ENCODE assay signal across 13 cellular contexts in genomic region chr11:35293034-35293433, GRCh38.
DNase-seq lines count a peak whose midpoint lies in the region; ATAC-seq and TF ChIP-seq lines count a peak whose summit lies in the region.
"Had no signal": no experiment of that assay in that cellular context is flagged by ENCODE, and none has a peak within 500 bp of the region (broad histone marks: within the 10 kb centered on the region; RNA-seq: fewer than 3 reads in every experiment).

No MANE protein-coding gene starts in this region.

- H3K27ac ChIP-seq in OCI-LY3 (ENCODE audit: low read length), result no peak overlapping the region
- H3K27ac ChIP-seq: BLaER1 had no signal

- no peaks in the 10 kb centered on the region for H3K79me2 ChIP-seq in OCI-LY3 (ENCODE audit: low read length)

- CTCF ChIA-PET in activated CD8-positive, alpha-beta T cell treated with anti-CD3 and anti-CD28 coated beads for 36 hours (lab: Charles Lee), result interaction anchor here (0.7 to 1.7 kb wide), 4 partner anchors 11 to 99 kb away, joined by 3 to 5 read pairs (median 4); no protein-coding TSS in a partner anchor
- CTCF ChIA-PET in activated CD8-positive, alpha-beta T cell treated with anti-CD3 and anti-CD28 coated beads, Interleukin-2, amount 10 ng/mL, durations not matched to agents 7 days and 5 days (lab: Charles Lee), result interaction anchor here (1.2 to 2.9 kb wide), 4 partner anchors 12 to 366 kb away, joined by 3 to 29 read pairs (median 4); no protein-coding TSS in a partner anchor

- peak overlapping the region; percentile 30; the same call in 1 of the 2 replicates for H3K4me2 ChIP-seq in OCI-LY3 (ENCODE audit: low read length)
- H3K4me2 ChIP-seq: BLaER1 had no signal

- TF ChIP-seq CTCF in activated CD8-positive, alpha-beta T cell treated with anti-CD3 and anti-CD28 coated beads for 36 hours (IDR thresholded peaks at IDR 0.05), result no peak
- TF ChIP-seq CTCF in OCI-LY3 (IDR thresholded peaks at IDR 0.05; ENCODE audit: low read depth, low read length), result no peak
- TF ChIP-seq CTCF in BE2C (IDR thresholded peaks at IDR 0.05; ENCODE audit: low read depth, low read length), result no peak

- H3K9me3 ChIP-seq in OCI-LY3 (ENCODE audit: insufficient read depth, low read length) (no peaks in the 10 kb centered on the region), BE2C (no peaks in the 10 kb centered on the region)
- H3K9me3 ChIP-seq: BLaER1 had no signal

- POLR2A ChIA-PET in activated CD8-positive, alpha-beta T cell treated with anti-CD3 and anti-CD28 coated beads for 36 hours (lab: Charles Lee), result interaction anchor here (0.8 kb wide), 1 partner anchor 15 kb away, joined by 3 read pairs; no protein-coding TSS in a partner anchor
- POLR2A ChIA-PET in activated CD8-positive, alpha-beta T cell treated with anti-CD3 and anti-CD28 coated beads, Interleukin-2, amount 10 ng/mL, durations not matched to agents 7 days and 5 days (lab: Charles Lee), result no interaction called here

- H3K4me3 Mint-ChIP-seq in activated CD8-positive, alpha-beta T cell treated with anti-CD3 and anti-CD28 coated beads for 36 hours, result no peak overlapping the region
- H3K4me3 Mint-ChIP-seq in activated CD8-positive, alpha-beta T cell treated with anti-CD3 and anti-CD28 coated beads, Interleukin-2, amount 10 ng/mL, durations not matched to agents 7 days and 5 days, result no peak overlapping the region
- H3K4me3 Mint-ChIP-seq in dendritic cell treated with granulocyte-macrophage colony-stimulating factor and Interleukin-4, amounts not matched to agents 40 ng/mL and 50 ng/mL, for 4 days, result no peak overlapping the region
- peak overlapping the region; percentile 57 to 66 for H3K4me3 Mint-ChIP-seq in stimulated activated naive CD8-positive, alpha-beta T cell treated with anti-CD3 and anti-CD28 coated beads, Interleukin-15, amount 100 ng/mL, for 72 hours
- H3K4me3 Mint-ChIP-seq: CD8-positive, alpha-beta T cell had no signal

- no peaks in the 10 kb centered on the region for H3K36me3 Mint-ChIP-seq in activated CD8-positive, alpha-beta T cell treated with anti-CD3 and anti-CD28 coated beads for 36 hours (ENCODE audit: low read depth)
- no peaks in the 10 kb centered on the region for H3K36me3 Mint-ChIP-seq in activated CD8-positive, alpha-beta T cell treated with anti-CD3 and anti-CD28 coated beads, Interleukin-2, amount 10 ng/mL, durations not matched to agents 7 days and 5 days (ENCODE audit: low read depth)
- H3K36me3 Mint-ChIP-seq in dendritic cell treated with granulocyte-macrophage colony-stimulating factor and Interleukin-4, amounts not matched to agents 40 ng/mL and 50 ng/mL, for 4 days (ENCODE audit: low read depth), result no peaks in the 10 kb centered on the region
- H3K36me3 Mint-ChIP-seq: CD8-positive, alpha-beta T cell had no signal

- H3K36me3 ChIP-seq in OCI-LY3 (replicated peaks; ENCODE audit: low read depth, low read length) (no peaks in the 10 kb centered on the region), BE2C (no peaks in the 10 kb centered on the region)
- H3K36me3 ChIP-seq: BLaER1 had no signal

- no peak for DNase-seq in activated CD8-positive, alpha-beta T cell treated with anti-CD3 and anti-CD28 coated beads for 36 hours
- DNase-seq in activated CD8-positive, alpha-beta T cell treated with anti-CD3 and anti-CD28 coated beads, Interleukin-2, amount 10 ng/mL, durations not matched to agents 7 days and 5 days, result no peak
- DNase-seq in stimulated activated naive CD8-positive, alpha-beta T cell treated with anti-CD3 and anti-CD28 coated beads, Interleukin-15, amount 100 ng/mL, for 72 hours, result no peak
- DNase-seq in BE2C (no peak), SK-N-DZ (ENCODE audit: low spot score) (no peak), NCI-H446 (lab: John Stamatoyannopoulos, UW) (no peak)
- DNase-seq: 8988T; CD8-positive, alpha-beta T cell; H7; SIG-M5 had no signal

- H4K20me1 ChIP-seq in OCI-LY3 (ENCODE audit: insufficient read depth, low read length), result no peaks in the 10 kb centered on the region
- H4K20me1 ChIP-seq: BLaER1 had no signal

- H3K9me3 Mint-ChIP-seq in activated CD8-positive, alpha-beta T cell treated with anti-CD3 and anti-CD28 coated beads for 36 hours, result no peaks in the 10 kb centered on the region
- H3K9me3 Mint-ChIP-seq in activated CD8-positive, alpha-beta T cell treated with anti-CD3 and anti-CD28 coated beads, Interleukin-2, amount 10 ng/mL, durations not matched to agents 7 days and 5 days (ENCODE audit: insufficient read depth), result no peaks in the 10 kb centered on the region
- no peaks in the 10 kb centered on the region for H3K9me3 Mint-ChIP-seq in dendritic cell treated with granulocyte-macrophage colony-stimulating factor and Interleukin-4, amounts not matched to agents 40 ng/mL and 50 ng/mL, for 4 days
- H3K9me3 Mint-ChIP-seq in stimulated activated naive CD8-positive, alpha-beta T cell treated with anti-CD3 and anti-CD28 coated beads, Interleukin-15, amount 100 ng/mL, for 72 hours, result no peaks in the 10 kb centered on the region
- H3K9me3 Mint-ChIP-seq: CD8-positive, alpha-beta T cell had no signal

- peak; percentile 38 for ATAC-seq in activated CD8-positive, alpha-beta T cell treated with anti-CD3 and anti-CD28 coated beads for 36 hours
- ATAC-seq in activated CD8-positive, alpha-beta T cell treated with anti-CD3 and anti-CD28 coated beads, Interleukin-2, amount 10 ng/mL, durations not matched to agents 7 days and 5 days, result no peak
- peak; percentile 74 for ATAC-seq in stimulated activated naive CD8-positive, alpha-beta T cell treated with anti-CD3 and anti-CD28 coated beads, Interleukin-15, amount 100 ng/mL, for 72 hours
- ATAC-seq: CD8-positive, alpha-beta T cell had no signal

- H3K27ac Mint-ChIP-seq in activated CD8-positive, alpha-beta T cell treated with anti-CD3 and anti-CD28 coated beads for 36 hours, result peak overlapping the region; percentile 5
- H3K27ac Mint-ChIP-seq in activated CD8-positive, alpha-beta T cell treated with anti-CD3 and anti-CD28 coated beads, Interleukin-2, amount 10 ng/mL, durations not matched to agents 7 days and 5 days, result no peak overlapping the region
- H3K27ac Mint-ChIP-seq in dendritic cell treated with granulocyte-macrophage colony-stimulating factor and Interleukin-4, amounts not matched to agents 40 ng/mL and 50 ng/mL, for 4 days, result peak overlapping the region; percentile 46
- H3K27ac Mint-ChIP-seq in stimulated activated naive CD8-positive, alpha-beta T cell treated with anti-CD3 and anti-CD28 coated beads, Interleukin-15, amount 100 ng/mL, for 72 hours, result no peak overlapping the region
- H3K27ac Mint-ChIP-seq: CD8-positive, alpha-beta T cell had no signal

- no peak overlapping the region for H2AFZ ChIP-seq in OCI-LY3 (ENCODE audit: low read depth, low read length)

- H3K4me3 ChIP-seq in OCI-LY3 (ENCODE audit: low read length) (no peak overlapping the region), BE2C (ENCODE audit: low read depth, low read length) (no peak overlapping the region)
- H3K4me3 ChIP-seq: BLaER1 had no signal

- H3K4me1 Mint-ChIP-seq in activated CD8-positive, alpha-beta T cell treated with anti-CD3 and anti-CD28 coated beads for 36 hours (ENCODE audit: low read depth), result peaks cover 44% of the 10 kb centered on the region
- H3K4me1 Mint-ChIP-seq in activated CD8-positive, alpha-beta T cell treated with anti-CD3 and anti-CD28 coated beads, Interleukin-2, amount 10 ng/mL, durations not matched to agents 7 days and 5 days (ENCODE audit: low read depth), result peaks cover 52% of the 10 kb centered on the region
- H3K4me1 Mint-ChIP-seq in dendritic cell treated with granulocyte-macrophage colony-stimulating factor and Interleukin-4, amounts not matched to agents 40 ng/mL and 50 ng/mL, for 4 days (ENCODE audit: low read depth), result peaks cover 33% of the 10 kb centered on the region
- H3K4me1 Mint-ChIP-seq in stimulated activated naive CD8-positive, alpha-beta T cell treated with anti-CD3 and anti-CD28 coated beads, Interleukin-15, amount 100 ng/mL, for 72 hours, result peaks cover 61% of the 10 kb centered on the region

- H3K27me3 ChIP-seq in OCI-LY3 (ENCODE audit: low read depth, low read length) (no peaks in the 10 kb centered on the region), BE2C (no peaks in the 10 kb centered on the region)
- H3K27me3 ChIP-seq: BLaER1 had no signal

- H3K9ac ChIP-seq in OCI-LY3 (ENCODE audit: low read length), result no peak overlapping the region
- H3K9ac ChIP-seq: BLaER1 had no signal

- peaks cover 18% of the 10 kb centered on the region for H3K4me1 ChIP-seq in OCI-LY3 (ENCODE audit: low read length)
- no peaks in the 10 kb centered on the region for H3K4me1 ChIP-seq in BE2C

- peaks cover 4% of the 10 kb centered on the region for H3K27me3 Mint-ChIP-seq in activated CD8-positive, alpha-beta T cell treated with anti-CD3 and anti-CD28 coated beads for 36 hours
- H3K27me3 Mint-ChIP-seq in activated CD8-positive, alpha-beta T cell treated with anti-CD3 and anti-CD28 coated beads, Interleukin-2, amount 10 ng/mL, durations not matched to agents 7 days and 5 days (ENCODE audit: low read depth), result no peaks in the 10 kb centered on the region
- H3K27me3 Mint-ChIP-seq in dendritic cell treated with granulocyte-macrophage colony-stimulating factor and Interleukin-4, amounts not matched to agents 40 ng/mL and 50 ng/mL, for 4 days, result no peaks in the 10 kb centered on the region
- H3K27me3 Mint-ChIP-seq in stimulated activated naive CD8-positive, alpha-beta T cell treated with anti-CD3 and anti-CD28 coated beads, Interleukin-15, amount 100 ng/mL, for 72 hours, result peaks cover 16% of the 10 kb centered on the region

- intact Hi-C loops in activated CD8-positive, alpha-beta T cell treated with anti-CD3 and anti-CD28 coated beads for 36 hours (cut with micrococcal nuclease), result no loop called here
- intact Hi-C loops in dendritic cell treated with granulocyte-macrophage colony-stimulating factor and Interleukin-4, amounts not matched to agents 40 ng/mL and 50 ng/mL, for 4 days (cut with micrococcal nuclease), result no loop called here

Comparison
In these comparisons a context has a peak if more than half of its experiments do, and no peak if none do; other contexts are left out.
1. H3K27ac Mint-ChIP-seq: peak in activated CD8-positive, alpha-beta T cell treated with anti-CD3 and anti-CD28 coated beads for 36 hours (single experiment) and dendritic cell treated with granulocyte-macrophage colony-stimulating factor and Interleukin-4, amounts not matched to agents 40 ng/mL and 50 ng/mL, for 4 days (single experiment); none in activated CD8-positive, alpha-beta T cell treated with anti-CD3 and anti-CD28 coated beads, Interleukin-2, amount 10 ng/mL, durations not matched to agents 7 days and 5 days (single experiment) and stimulated activated naive CD8-positive, alpha-beta T cell treated with anti-CD3 and anti-CD28 coated beads, Interleukin-15, amount 100 ng/mL, for 72 hours (0 of 2).
2. H3K4me3 Mint-ChIP-seq: peak in stimulated activated naive CD8-positive, alpha-beta T cell treated with anti-CD3 and anti-CD28 coated beads, Interleukin-15, amount 100 ng/mL, for 72 hours (2 of 2); none in activated CD8-positive, alpha-beta T cell treated with anti-CD3 and anti-CD28 coated beads for 36 hours (single experiment), activated CD8-positive, alpha-beta T cell treated with anti-CD3 and anti-CD28 coated beads, Interleukin-2, amount 10 ng/mL, durations not matched to agents 7 days and 5 days (single experiment) and dendritic cell treated with granulocyte-macrophage colony-stimulating factor and Interleukin-4, amounts not matched to agents 40 ng/mL and 50 ng/mL, for 4 days (single experiment).